In genomic region chr9:90899287-90899686, GRCh38 we compare ENCODE assay signal across 34 cellular contexts.
"Had no signal": no experiment of that assay in that cellular context is flagged by ENCODE, and none has a peak within 500 bp of the region (broad histone marks: within the 10 kb centered on the region; RNA-seq: fewer than 3 reads in every experiment).

No MANE protein-coding gene starts in this region.

- H3K9me3 Mint-ChIP-seq: activated CD4-positive, alpha-beta T cell treated with anti-CD3 and anti-CD28 coated beads, Interleukin-2, amount 10 ng/mL, durations not matched to agents 7 days and 5 days; activated naive CD4-positive, alpha-beta T cell treated with anti-CD3 and anti-CD28 coated beads, Interleukin-2, amount 10 ng/mL, durations not matched to agents 7 days and 5 days; activated naive CD8-positive, alpha-beta T cell treated with anti-CD3 and anti-CD28 coated beads, Interleukin-2, amount 50 U/mL, for 24 hours; activated T-helper 1 cell treated with anti-CD3 and anti-CD28 coated beads, Interleukin-12 subunit alpha, Interleukin-12 subunit beta, Interleukin-2, Interleukin-4 antibody, amounts not matched to agents 30 ng/mL and 10 ng/mL and 1 ng/mL, durations not matched to agents 14 hours and 24 hours and 36 hours; T-helper 1 cell treated with Interleukin-12 subunit alpha and Interleukin-12 subunit beta and Interleukin-4 antibody, amounts not matched to agents 30 μg/mL and 1 μg/mL, for 36 hours; T-helper 2 cell treated with Interferon-gamma antibody and Interleukin-4, amounts not matched to agents 5 μg/mL and 100 μg/mL, for 36 hours had no signal

- H3K27ac Mint-ChIP-seq: activated CD4-positive, alpha-beta T cell treated with anti-CD3 and anti-CD28 coated beads for 36 hours; activated CD4-positive, alpha-beta T cell treated with anti-CD3 and anti-CD28 coated beads, Interleukin-2, amount 10 ng/mL, durations not matched to agents 7 days and 5 days; activated naive CD4-positive, alpha-beta T cell treated with anti-CD3 and anti-CD28 coated beads, Interleukin-2, amount 10 ng/mL, durations not matched to agents 7 days and 5 days; activated naive CD8-positive, alpha-beta T cell; activated naive CD8-positive, alpha-beta T cell treated with anti-CD3 and anti-CD28 coated beads, Interleukin-2, amount 50 U/mL, for 24 hours; activated T-helper 1 cell treated with anti-CD3 and anti-CD28 coated beads, Interleukin-12 subunit alpha, Interleukin-12 subunit beta, Interleukin-2, Interleukin-4 antibody, amounts not matched to agents 30 ng/mL and 10 ng/mL and 1 ng/mL, durations not matched to agents 14 hours and 24 hours and 36 hours; brain; T-helper 1 cell treated with Interleukin-12 subunit alpha and Interleukin-12 subunit beta and Interleukin-4 antibody, amounts not matched to agents 30 μg/mL and 1 μg/mL, for 36 hours; T-helper 2 cell treated with Interferon-gamma antibody and Interleukin-4, amounts not matched to agents 5 μg/mL and 100 μg/mL, for 36 hours had no signal

- ATAC-seq: activated CD4-positive, alpha-beta T cell treated with anti-CD3 and anti-CD28 coated beads for 36 hours; activated CD4-positive, CD25-positive, alpha-beta regulatory T cell treated with anti-CD3 and anti-CD28 coated beads, Interleukin-2, amount 50 U/mL, for 24 hours; activated naive CD8-positive, alpha-beta T cell treated with anti-CD3 and anti-CD28 coated beads, Interleukin-2, amount 50 U/mL, for 24 hours; activated T-cell treated with anti-CD3 and anti-CD28 coated beads, Interleukin-2, amount 50 U/mL, for 4 hours; K562; PC-3 had no signal

- H3K36me3 Mint-ChIP-seq: activated naive CD4-positive, alpha-beta T cell treated with anti-CD3 and anti-CD28 coated beads, Interleukin-2, amount 10 ng/mL, durations not matched to agents 7 days and 5 days; activated naive CD8-positive, alpha-beta T cell; brain had no signal

- DNase-seq: activated CD4-positive, alpha-beta T cell treated with anti-CD3 and anti-CD28 coated beads for 36 hours; activated CD4-positive, alpha-beta T cell treated with anti-CD3 and anti-CD28 coated beads, Interleukin-2, amount 10 ng/mL, durations not matched to agents 7 days and 5 days; activated CD4-positive, alpha-beta T cell treated with anti-CD3 and anti-CD28 coated beads, Interleukin-2, amount 50 U/mL, for 48 hours; activated gamma-delta T cell treated with Interleukin-2 at 50 U/mL for 16 hours; activated naive CD4-positive, alpha-beta T cell treated with anti-CD3 and anti-CD28 coated beads, Interleukin-2, amount 10 ng/mL, durations not matched to agents 7 days and 5 days; activated naive CD8-positive, alpha-beta T cell treated with anti-CD3 and anti-CD28 coated beads, Interleukin-2, amount 50 U/mL, for 24 hours; activated T-cell treated with anti-CD3 and anti-CD28 coated beads for 4 hours; activated T-cell treated with anti-CD3 and anti-CD28 coated beads, Interleukin-2, amount 50 U/mL, for 4 hours; anterior cingulate cortex; caudate nucleus; NCI-H1048; NCI-H1105 treated with DMSO at 0.1 percent for 48 hours; NCI-H1436; NCI-H1694; NCI-H1930; NCI-H2081 treated with DMSO at 0.1 percent for 48 hours; NCI-H345; NCI-H524 treated with DMSO at 0.1 percent for 48 hours; NK-92 treated with Interleukin-12 subunit alpha and Interleukin-12 subunit beta, amount 100 ng/mL, for 24 hours; PC-3; Peyer's patch; RPMI8226; SHP77 treated with DMSO at 0.1 percent for 48 hours; SK-N-SH had no signal

- H3K4me3 ChIP-seq: K562, Peyer's patch, SJSA1 had no signal

- H3K27ac ChIP-seq: Peyer's patch, SJSA1 had no signal

- H3K27me3 Mint-ChIP-seq: activated CD4-positive, alpha-beta T cell treated with anti-CD3 and anti-CD28 coated beads for 36 hours; activated CD4-positive, alpha-beta T cell treated with anti-CD3 and anti-CD28 coated beads, Interleukin-2, amount 10 ng/mL, durations not matched to agents 7 days and 5 days; activated naive CD4-positive, alpha-beta T cell treated with anti-CD3 and anti-CD28 coated beads, Interleukin-2, amount 10 ng/mL, durations not matched to agents 7 days and 5 days; activated naive CD8-positive, alpha-beta T cell treated with anti-CD3 and anti-CD28 coated beads, Interleukin-2, amount 50 U/mL, for 24 hours had no signal

- H3K4me3 Mint-ChIP-seq: activated CD4-positive, alpha-beta T cell treated with anti-CD3 and anti-CD28 coated beads for 36 hours; activated CD4-positive, alpha-beta T cell treated with anti-CD3 and anti-CD28 coated beads, Interleukin-2, amount 10 ng/mL, durations not matched to agents 7 days and 5 days; activated naive CD4-positive, alpha-beta T cell treated with anti-CD3 and anti-CD28 coated beads, Interleukin-2, amount 10 ng/mL, durations not matched to agents 7 days and 5 days; activated naive CD8-positive, alpha-beta T cell; activated naive CD8-positive, alpha-beta T cell treated with anti-CD3 and anti-CD28 coated beads, Interleukin-2, amount 50 U/mL, for 24 hours; activated T-cell treated with anti-CD3 and anti-CD28 coated beads, Interleukin-2, amount 50 U/mL, for 4 hours; activated T-helper 1 cell treated with anti-CD3 and anti-CD28 coated beads, Interleukin-12 subunit alpha, Interleukin-12 subunit beta, Interleukin-2, Interleukin-4 antibody, amounts not matched to agents 30 ng/mL and 10 ng/mL and 1 ng/mL, durations not matched to agents 14 hours and 24 hours and 36 hours; brain; T-helper 1 cell treated with Interleukin-12 subunit alpha and Interleukin-12 subunit beta and Interleukin-4 antibody, amounts not matched to agents 30 μg/mL and 1 μg/mL, for 36 hours; T-helper 2 cell treated with Interferon-gamma antibody and Interleukin-4, amounts not matched to agents 5 μg/mL and 100 μg/mL, for 36 hours had no signal

- H3K4me1 Mint-ChIP-seq: activated CD4-positive, alpha-beta T cell treated with anti-CD3 and anti-CD28 coated beads for 36 hours; activated CD4-positive, alpha-beta T cell treated with anti-CD3 and anti-CD28 coated beads, Interleukin-2, amount 10 ng/mL, durations not matched to agents 7 days and 5 days; activated naive CD4-positive, alpha-beta T cell treated with anti-CD3 and anti-CD28 coated beads, Interleukin-2, amount 10 ng/mL, durations not matched to agents 7 days and 5 days; activated naive CD8-positive, alpha-beta T cell treated with anti-CD3 and anti-CD28 coated beads, Interleukin-2, amount 50 U/mL, for 24 hours had no signal

- FAIRE-seq: bronchial epithelial cell, K562, TTC549 had no signal
